Comparison of ENCODE assay signal across 8 cellular contexts in the genomic region with DNA sequence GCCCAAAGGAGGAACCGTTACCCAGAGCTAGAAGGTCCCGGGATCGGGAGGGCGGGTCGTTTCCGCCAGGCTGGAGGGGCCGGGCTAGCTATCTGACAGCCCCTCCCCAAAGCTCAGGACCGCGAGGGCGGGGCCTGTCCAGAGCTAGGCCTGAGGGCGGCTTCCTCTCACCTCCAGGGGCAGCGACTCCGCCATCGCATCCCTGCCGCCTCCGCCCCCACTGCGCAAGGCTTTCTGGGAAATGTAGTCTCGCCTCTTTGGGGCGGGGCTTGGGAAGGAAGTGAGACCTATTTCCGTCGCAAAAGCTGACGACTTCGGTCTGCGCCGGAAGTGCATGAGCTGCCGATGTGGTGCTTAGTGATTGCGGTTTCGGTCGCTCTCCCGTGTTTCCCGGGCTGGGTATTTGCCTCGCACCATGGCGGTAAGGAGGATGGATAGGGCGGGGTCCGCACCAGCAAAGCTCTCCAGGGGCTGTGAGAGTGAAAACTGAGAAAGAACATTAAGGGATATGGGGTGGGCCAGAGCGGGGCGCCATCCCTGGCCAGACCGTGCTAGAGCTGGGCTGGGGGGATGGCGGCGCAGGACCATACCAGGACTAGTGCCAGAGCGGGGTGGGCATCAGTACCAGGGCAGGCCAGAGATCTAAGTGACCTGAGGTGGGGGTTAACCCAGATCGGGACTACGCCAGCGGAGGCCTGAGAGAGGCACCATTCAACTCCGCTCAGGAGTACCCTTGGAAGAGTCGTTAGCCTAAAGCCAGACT. TPM values are rescaled to one million over a fixed set of nuclear protein-coding genes. Genes with fewer than 3 reads are reported as not detected.
DNase-seq lines count a peak whose midpoint lies in the region; ATAC-seq and TF ChIP-seq lines count a peak whose summit lies in the region.

A gene (plus strand): TSS at position 327 of the 763 bp plus-strand sequence. CDS start 89 bp downstream, at position 416.

- peak within 1 kb of the TSS; percentile 98 for H3K27ac Mint-ChIP-seq in activated CD4-positive, alpha-beta T cell treated with anti-CD3 and anti-CD28 coated beads for 36 hours

- peak; percentile 88 for ATAC-seq in HG03439 (IDR thresholded peaks at IDR 0.05; ENCODE audit: unreplicated experiment)
- peak; percentile 97 for ATAC-seq in activated CD4-positive, alpha-beta T cell treated with anti-CD3 and anti-CD28 coated beads for 36 hours

- peaks cover 33% of the 10 kb centered on the region for H3K36me3 Mint-ChIP-seq in activated CD4-positive, alpha-beta T cell treated with anti-CD3 and anti-CD28 coated beads for 36 hours (ENCODE audit: low read depth)

- POLR2A ChIA-PET in activated CD4-positive, alpha-beta T cell treated with anti-CD3 and anti-CD28 coated beads for 36 hours (lab: Charles Lee), result interaction anchor here (0.7 to 2.0 kb wide), 4 partner anchors 10 to 311 kb away, joined by 3 to 15 read pairs (median 7); a partner anchor contains a TSS

- CTCF ChIA-PET in activated CD4-positive, alpha-beta T cell treated with anti-CD3 and anti-CD28 coated beads for 36 hours (lab: Charles Lee), result interaction anchor here (0.6 to 3.0 kb wide), 15 partner anchors 8 to 436 kb away, joined by 3 to 12 read pairs (median 4); a partner anchor contains a TSS

- H3K4me3 Mint-ChIP-seq in activated CD4-positive, alpha-beta T cell treated with anti-CD3 and anti-CD28 coated beads for 36 hours, result peak within 1 kb of the TSS; percentile 98

- no peaks in the 10 kb centered on the region for H3K27me3 Mint-ChIP-seq in activated CD4-positive, alpha-beta T cell treated with anti-CD3 and anti-CD28 coated beads for 36 hours

- intact Hi-C loops in activated CD4-positive, alpha-beta T cell treated with anti-CD3 and anti-CD28 coated beads for 36 hours (cut with DNase I, micrococcal nuclease), result loop anchor here (1.0 to 5.0 kb wide), 19 partner anchors 9 to 708 kb away; a partner anchor contains a TSS

- peaks cover 42% of the 10 kb centered on the region for H3K4me1 Mint-ChIP-seq in activated CD4-positive, alpha-beta T cell treated with anti-CD3 and anti-CD28 coated beads for 36 hours

- H3K4me3 ChIP-seq in choroid plexus epithelial cell (ENCODE audit: low read depth, low read length), result peak within 1 kb of the TSS; percentile 92

- TF ChIP-seq CTCF in choroid plexus epithelial cell (conservative IDR thresholded peaks at IDR 0.05; ENCODE audit: low read depth, low read length), result peak; percentile 21

- DNase-seq in Ammon's horn (ENCODE audit: low spot score), result peak; percentile 97
- peak; percentile 99 for DNase-seq in NCI-H524 (lab: John Stamatoyannopoulos, UW)
- peak; percentile 99 for DNase-seq in activated CD4-positive, alpha-beta T cell treated with anti-CD3 and anti-CD28 coated beads for 36 hours
- DNase-seq in choroid plexus epithelial cell (ENCODE audit: low read depth), result peak; percentile 98
- peak; percentile 97 for DNase-seq in kidney glomerular epithelial cell (lab: John Stamatoyannopoulos, UW)
- DNase-seq in stimulated activated CD4-positive, alpha-beta T cell treated with anti-CD3 and anti-CD28 coated beads, Interleukin-1b, Interleukin-23, amount 100 ng/mL, for 1 hour (ENCODE audit: low read depth in 2 of 2), result peak; percentile 92 to 97

- H3K9me3 Mint-ChIP-seq in activated CD4-positive, alpha-beta T cell treated with anti-CD3 and anti-CD28 coated beads for 36 hours (ENCODE audit: low read depth), result no peaks in the 10 kb centered on the region

- TF ChIP-seq POLR2A in GM19193 (IDR thresholded peaks at IDR 0.05; ENCODE audit: extremely low read depth, insufficient read depth, insufficient read length), result peak; percentile 79

RNA-seq across cellular contexts. Expression of the gene that starts here (rescaled TPM):
- 10 to 100 TPM; 13.6 to 31.2 TPM for total RNA-seq in activated CD4-positive, alpha-beta T cell treated with anti-CD3 and anti-CD28 coated beads for 36 hours

Comparison
In these comparisons a context has a peak if more than half of its experiments do, and no peak if none do; other contexts are left out.
1. Peak in every context shown above with its lines: DNase-seq, ATAC-seq and H3K4me3 ChIP-seq.